Comparison of ENCODE assay signal across 10 cellular contexts in the genomic region with DNA sequence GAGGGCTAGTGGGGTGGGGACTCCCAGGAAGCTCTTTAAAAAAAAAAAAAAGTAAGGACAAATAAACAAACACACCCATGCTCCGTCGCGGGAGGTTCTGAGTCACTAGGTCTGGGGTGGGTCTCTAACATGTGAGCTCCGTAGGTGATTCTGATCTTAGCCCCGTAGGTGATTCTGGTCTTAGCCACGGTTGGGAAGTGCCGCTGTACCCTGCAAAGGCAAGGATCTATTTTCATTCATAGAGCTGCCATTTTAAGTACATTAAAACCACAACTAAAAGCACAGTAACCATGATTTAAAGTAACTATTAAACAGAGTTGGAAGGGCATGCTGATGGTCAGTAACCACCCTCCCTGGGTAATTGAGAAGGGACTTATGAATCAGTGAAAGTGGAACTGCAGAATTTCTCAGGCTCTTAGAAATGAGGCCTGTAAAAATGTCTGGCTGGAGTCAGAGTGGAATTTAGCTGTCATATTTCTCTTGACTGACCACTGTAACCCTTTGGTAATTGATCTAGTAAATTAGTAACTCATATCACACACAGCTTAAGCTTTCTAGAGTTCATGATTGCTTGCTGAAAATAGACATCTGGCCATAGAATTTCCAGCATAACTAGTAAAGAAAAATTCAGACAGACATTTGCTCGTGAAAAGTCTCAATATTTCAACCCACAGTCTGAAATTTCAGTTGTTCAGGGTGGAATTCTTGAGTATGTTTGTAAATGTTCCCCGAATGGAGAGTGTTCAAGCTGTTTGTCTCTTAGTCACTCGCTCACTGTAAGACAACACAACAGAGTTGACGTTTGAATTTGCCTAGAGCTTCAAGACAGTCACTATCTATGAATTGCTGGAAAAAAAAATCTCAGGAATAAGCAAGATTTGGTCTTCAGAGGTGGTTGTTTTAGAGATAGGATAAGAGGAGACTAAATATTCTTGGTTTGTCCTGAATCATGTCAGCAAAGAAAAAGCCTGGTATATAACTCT. TPM values are rescaled to one million over a fixed set of nuclear protein-coding genes. Genes with fewer than 3 reads are reported as not detected.
DNase-seq lines count a peak whose midpoint lies in the region; ATAC-seq and TF ChIP-seq lines count a peak whose summit lies in the region.
"Had no signal": no experiment of that assay in that cellular context is flagged by ENCODE, and none has a peak within 500 bp of the region (broad histone marks: within the 10 kb centered on the region; RNA-seq: fewer than 3 reads in every experiment).

No MANE protein-coding gene starts in this region.

- H3K36me3 ChIP-seq in colonic mucosa: no peaks in the 10 kb centered on the region

- peak overlapping the region; percentile 80 for H3K27ac Mint-ChIP-seq in mesothelial cell of epicardium
- H3K27ac Mint-ChIP-seq in activated T-cell treated with anti-CD3 and anti-CD28 coated beads, Interleukin-2, amount 50 U/mL, for 72 hours: no peak overlapping the region
- H3K27ac Mint-ChIP-seq: activated B cell treated with CpG ODN at 0.5 μM for 24 hours had no signal

- TF ChIP-seq CTCF in colonic mucosa (IDR thresholded peaks at IDR 0.05): no peak
- no peak for TF ChIP-seq CTCF in mesothelial cell of epicardium (IDR thresholded peaks at IDR 0.05; ENCODE audit: unreplicated experiment)

- H3K9me3 Mint-ChIP-seq in mesothelial cell of epicardium: no peaks in the 10 kb centered on the region
- H3K9me3 Mint-ChIP-seq in activated T-cell treated with anti-CD3 and anti-CD28 coated beads, Interleukin-2, amount 50 U/mL, for 72 hours: peaks cover 3 to 4% of the 10 kb centered on the region in 2 donors
- H3K9me3 Mint-ChIP-seq: activated B cell treated with CpG ODN at 0.5 μM for 24 hours had no signal

- no peak overlapping the region for H3K4me3 ChIP-seq in colonic mucosa

- no peaks in the 10 kb centered on the region for H3K27me3 ChIP-seq in colonic mucosa

- H3K9me3 ChIP-seq in colonic mucosa: no peaks in the 10 kb centered on the region

- peak overlapping the region; percentile 53 to 75 for H3K9ac ChIP-seq in colonic mucosa (ENCODE audit: low read depth in 2 of 2, low read length in 2 of 2)

- H3K4me3 Mint-ChIP-seq in mesothelial cell of epicardium: no peak overlapping the region
- no peak overlapping the region for H3K4me3 Mint-ChIP-seq in activated T-cell treated with anti-CD3 and anti-CD28 coated beads, Interleukin-2, amount 50 U/mL, for 72 hours
- H3K4me3 Mint-ChIP-seq: activated B cell treated with CpG ODN at 0.5 μM for 24 hours had no signal

- ATAC-seq in HG03460 (IDR thresholded peaks at IDR 0.05; ENCODE audit: unreplicated experiment) (peak; percentile 68), HG03097 (IDR thresholded peaks at IDR 0.05; ENCODE audit: low FRiP score, unreplicated experiment) (no peak)
- ATAC-seq in activated T-cell treated with anti-CD3 and anti-CD28 coated beads, Interleukin-2, amount 50 U/mL, for 72 hours (replicated peaks in 1 of 2): no peak

- intact Hi-C loops in colonic mucosa (cut with DNase I): no loop called here

- no peaks in the 10 kb centered on the region for H3K36me3 Mint-ChIP-seq in mesothelial cell of epicardium
- no peaks in the 10 kb centered on the region for H3K36me3 Mint-ChIP-seq in activated T-cell treated with anti-CD3 and anti-CD28 coated beads, Interleukin-2, amount 50 U/mL, for 72 hours (ENCODE audit: insufficient read depth in 2 of 2)

- H3K4me1 ChIP-seq in colonic mucosa: no peaks in the 10 kb centered on the region

- peak overlapping the region; percentile 86 for H3K27ac ChIP-seq in colonic mucosa

- peak; percentile 7 for DNase-seq in Ammon's horn (ENCODE audit: low spot score)
- DNase-seq in colonic mucosa: peak; percentile 86
- DNase-seq in mesothelial cell of epicardium (ENCODE audit: low spot score in 2 of 2, unreplicated experiment in 2 of 2): no peak
- DNase-seq in activated T-cell treated with anti-CD3 and anti-CD28 coated beads, Interleukin-2, amount 50 U/mL, for 72 hours: no peak
- DNase-seq in stimulated activated naive CD4-positive, alpha-beta T cell (lab: John Stamatoyannopoulos, UW): no peak
- DNase-seq in occipital lobe (lab: John Stamatoyannopoulos, UW): no peak
- DNase-seq: activated B cell treated with CpG ODN at 0.5 μM for 24 hours, NCI-H524 had no signal

- peaks cover 2% of the 10 kb centered on the region for H3K27me3 Mint-ChIP-seq in mesothelial cell of epicardium (ENCODE audit: low read depth)
- H3K27me3 Mint-ChIP-seq in activated T-cell treated with anti-CD3 and anti-CD28 coated beads, Interleukin-2, amount 50 U/mL, for 72 hours (ENCODE audit: low read depth): peaks cover 7% of the 10 kb centered on the region
- H3K27me3 Mint-ChIP-seq: activated B cell treated with CpG ODN at 0.5 μM for 24 hours had no signal

- H3K4me1 Mint-ChIP-seq in mesothelial cell of epicardium: peaks cover 20% of the 10 kb centered on the region
- H3K4me1 Mint-ChIP-seq in activated T-cell treated with anti-CD3 and anti-CD28 coated beads, Interleukin-2, amount 50 U/mL, for 72 hours (ENCODE audit: low read depth): no peaks in the 10 kb centered on the region
- H3K4me1 Mint-ChIP-seq: activated B cell treated with CpG ODN at 0.5 μM for 24 hours had no signal

RNA-seq across cellular contexts. Expression of a gene that starts 34.2 kb away (rescaled TPM):
- total RNA-seq in colonic mucosa: 10 to 100 TPM; 65.1 to 98.9 TPM
- 76.4 to 84.0 TPM (median 78.0 TPM) in 3 replicates for total RNA-seq in mesothelial cell of epicardium
- total RNA-seq in activated T-cell treated with anti-CD3 and anti-CD28 coated beads, Interleukin-2, amount 50 U/mL, for 72 hours: 1 to 10 TPM; 3.2 to 6.1 TPM
- total RNA-seq in occipital lobe: 1.9 TPM

Comparison
In these comparisons a context has a peak if more than half of its experiments do, and no peak if none do; other contexts are left out.
1. DNase-seq: peak in Ammon's horn (single experiment) and colonic mucosa (single experiment); none in mesothelial cell of epicardium (0 of 2), activated T-cell treated with anti-CD3 and anti-CD28 coated beads, Interleukin-2, amount 50 U/mL, for 72 hours (0 of 2), stimulated activated naive CD4-positive, alpha-beta T cell (0 of 6) and occipital lobe (single experiment).
2. RNA of a gene that starts 34.2 kb away (total RNA-seq): 65.1 to 98.9 TPM in colonic mucosa and 76.4 to 84.0 TPM in mesothelial cell of epicardium; 3.2 to 6.1 TPM in activated T-cell treated with anti-CD3 and anti-CD28 coated beads, Interleukin-2, amount 50 U/mL, for 72 hours and 1.9 TPM in occipital lobe (single experiment); every median in the first group is over 4 times any median in the second.